1 cellular context compared by ENCODE assay signal in genomic region chr1:160342953-160343869, GRCh38.
TF ChIP-seq lines count a peak whose summit lies in the region.

Gene COPA (minus strand): TSS chr1:160343250. CDS start chr1:160343170, 80 bp downstream.
Gene NCSTN (plus strand): TSS chr1:160343383. CDS start chr1:160343397, 14 bp downstream.

TF ChIP-seq in HepG2, 621 proteins besides CTCF, POLR2A, EP300 and RAD21 (continued from another document and continues in another):
- TF ChIP-seq PBX2 (CRISPR knock-in tag; IDR thresholded peaks at IDR 0.05), result no peak
- peak; percentile 59; the same call in 1 of the 2 replicates for TF ChIP-seq RXRB (CRISPR knock-in tag; IDR thresholded peaks at IDR 0.05; ENCODE audit: borderline replicate concordance)
- peak; percentile 24; the same call in 1 of the 2 replicates for TF ChIP-seq ZBTB26 (CRISPR knock-in tag; IDR thresholded peaks at IDR 0.05; ENCODE audit: borderline replicate concordance)
- peak; percentile 20; the same call in 1 of the 2 replicates for TF ChIP-seq ZBTB8A (CRISPR knock-in tag; IDR thresholded peaks at IDR 0.05; ENCODE audit: borderline replicate concordance, low read depth)
- TF ChIP-seq ZNF263 (CRISPR knock-in tag; IDR thresholded peaks at IDR 0.05), result 0 out of 2 replicates have a peak, but pooled peaks have one; percentile 20
- TF ChIP-seq ZNF792 (CRISPR knock-in tag; IDR thresholded peaks at IDR 0.05), result peak; percentile 35; the same call in 1 of the 2 replicates
- peak; percentile 81 for TF ChIP-seq KLF6 (CRISPR knock-in tag; IDR thresholded peaks at IDR 0.05)
- peak; percentile 34 for TF ChIP-seq CBX1 (IDR thresholded peaks at IDR 0.05; ENCODE audit: low read depth)
- TF ChIP-seq ZNF10 (CRISPR knock-in tag; IDR thresholded peaks at IDR 0.05; ENCODE audit: borderline replicate concordance, low read depth), result no peak
- TF ChIP-seq ZNF276 (CRISPR knock-in tag; IDR thresholded peaks at IDR 0.05; ENCODE audit: low read depth), result no peak
- TF ChIP-seq ZNF790 (CRISPR knock-in tag; IDR thresholded peaks at IDR 0.05; ENCODE audit: borderline replicate concordance), result no peak
- 0 out of 2 replicates have a peak, but pooled peaks have one; percentile 46 for TF ChIP-seq TFE3 (CRISPR knock-in tag; IDR thresholded peaks at IDR 0.05)
- peak; percentile 92 for TF ChIP-seq KDM5B (CRISPR knock-in tag; IDR thresholded peaks at IDR 0.05; ENCODE audit: borderline replicate concordance)
- TF ChIP-seq ESRRA (CRISPR knock-in tag; IDR thresholded peaks at IDR 0.05; ENCODE audit: low read depth), result no peak
- TF ChIP-seq ZNF615 (CRISPR knock-in tag; IDR thresholded peaks at IDR 0.05; ENCODE audit: borderline replicate concordance), result no peak
- TF ChIP-seq ZNF234 (CRISPR knock-in tag; conservative IDR thresholded peaks at IDR 0.05), result no peak
- no peak for TF ChIP-seq ZNF800 (CRISPR knock-in tag; IDR thresholded peaks at IDR 0.05)
- TF ChIP-seq ATAD3A (CRISPR knock-in tag; IDR thresholded peaks at IDR 0.05), result no peak
- no peak for TF ChIP-seq KDM6A (CRISPR knock-in tag; IDR thresholded peaks at IDR 0.05; ENCODE audit: low read depth)
- TF ChIP-seq MIER2 (CRISPR knock-in tag; IDR thresholded peaks at IDR 0.05), result 0 out of 2 replicates have a peak, but pooled peaks have one; percentile 50
- TF ChIP-seq ZFAT (CRISPR knock-in tag; conservative IDR thresholded peaks at IDR 0.05), result no peak
- no peak for TF ChIP-seq HNRNPH1 (optimal IDR thresholded peaks at IDR 0.05; ENCODE audit: low read depth, low read length)
- 0 out of 2 replicates have a peak, but pooled peaks have one; percentile 23 for TF ChIP-seq RFX5 (IDR thresholded peaks at IDR 0.05; ENCODE audit: low read depth, low read length)
- no peak for TF ChIP-seq ZNF337 (CRISPR knock-in tag; IDR thresholded peaks at IDR 0.05; ENCODE audit: borderline replicate concordance, low read depth)
- no peak for TF ChIP-seq SNAPC2 (CRISPR knock-in tag; IDR thresholded peaks at IDR 0.05)
- no peak for TF ChIP-seq CERS6 (CRISPR knock-in tag; IDR thresholded peaks at IDR 0.05)
- peak; percentile 95 for TF ChIP-seq KMT2B (CRISPR knock-in tag; IDR thresholded peaks at IDR 0.05)
- no peak for TF ChIP-seq FOSL1 (CRISPR knock-in tag; IDR thresholded peaks at IDR 0.05; ENCODE audit: borderline replicate concordance)
- no peak for TF ChIP-seq TBL1XR1 (IDR thresholded peaks at IDR 0.05; ENCODE audit: borderline replicate concordance, low read length, partially characterized antibody)
- no peak for TF ChIP-seq SP5 (CRISPR knock-in tag; IDR thresholded peaks at IDR 0.05; ENCODE audit: borderline replicate concordance, low read depth)
- TF ChIP-seq ZNF292 (CRISPR knock-in tag; IDR thresholded peaks at IDR 0.05; ENCODE audit: borderline replicate concordance, low read depth), result no peak
- TF ChIP-seq MAX (IDR thresholded peaks at IDR 0.05), result no peak; the same call in none of the 2 replicates
- TF ChIP-seq ZNF383 (CRISPR knock-in tag; IDR thresholded peaks at IDR 0.05; ENCODE audit: borderline replicate concordance), result no peak
- TF ChIP-seq JUND (CRISPR knock-in tag; IDR thresholded peaks at IDR 0.05), result no peak
- TF ChIP-seq ZNF777 (CRISPR knock-in tag; IDR thresholded peaks at IDR 0.05), result peak; percentile 75
- 0 out of 2 replicates have a peak, but pooled peaks have one; percentile 52 for TF ChIP-seq PAXIP1 (CRISPR knock-in tag; conservative IDR thresholded peaks at IDR 0.05)
- TF ChIP-seq DDIT3 (CRISPR knock-in tag; IDR thresholded peaks at IDR 0.05), result no peak
- 0 out of 2 replicates have a peak, but pooled peaks have one; percentile 30 for TF ChIP-seq ZBTB43 (CRISPR knock-in tag; conservative IDR thresholded peaks at IDR 0.05)
- no peak; the same call in 1 of the 2 replicates for TF ChIP-seq ZNF558 (CRISPR knock-in tag; IDR thresholded peaks at IDR 0.05; ENCODE audit: borderline replicate concordance)
- no peak for TF ChIP-seq LRRFIP1 (CRISPR knock-in tag; conservative IDR thresholded peaks at IDR 0.05)
- no peak for TF ChIP-seq TERF1 (CRISPR knock-in tag; IDR thresholded peaks at IDR 0.05)
- TF ChIP-seq HMGA1 (CRISPR knock-in tag; conservative IDR thresholded peaks at IDR 0.05), result no peak
- no peak for TF ChIP-seq AKAP8 (CRISPR knock-in tag; IDR thresholded peaks at IDR 0.05)
